ENCODE assay signal across 33 cellular contexts in genomic region chr14:67482765-67483164, GRCh38. TPM values are rescaled to one million over a fixed set of nuclear protein-coding genes. Genes with fewer than 3 reads are reported as not detected.
"Had no signal": no experiment of that assay in that cellular context is flagged by ENCODE, and none has a peak within 500 bp of the region (broad histone marks: within the 10 kb centered on the region; RNA-seq: fewer than 3 reads in every experiment).

No MANE protein-coding gene starts in this region.

- H3K27ac ChIP-seq: adrenal gland, body of pancreas, epithelial cell of prostate, esophagus squamous epithelium, gastroesophageal sphincter had no signal

- H3K4me3 Mint-ChIP-seq: activated CD4-positive, alpha-beta memory T cell treated with anti-CD3 and anti-CD28 coated beads for 36 hours; activated CD4-positive, alpha-beta T cell treated with anti-CD3 and anti-CD28 coated beads for 36 hours; activated CD4-positive, alpha-beta T cell treated with anti-CD3 and anti-CD28 coated beads, Interleukin-2, amount 10 ng/mL, durations not matched to agents 24 days and 14 days; activated CD8-positive, alpha-beta memory T cell treated with anti-CD3 and anti-CD28 coated beads, Interleukin-2, amount 10 ng/mL, durations not matched to agents 7 days and 5 days; activated CD8-positive, alpha-beta T cell treated with anti-CD3 and anti-CD28 coated beads, Interleukin-2, amount 10 ng/mL, durations not matched to agents 7 days and 5 days; activated naive CD4-positive, alpha-beta T cell treated with anti-CD3 and anti-CD28 coated beads for 36 hours; activated naive CD4-positive, alpha-beta T cell treated with anti-CD3 and anti-CD28 coated beads, Interleukin-2, amount 50 U/mL, for 24 hours; activated naive CD8-positive, alpha-beta T cell treated with anti-CD3 and anti-CD28 coated beads for 36 hours; activated naive CD8-positive, alpha-beta T cell treated with anti-CD3 and anti-CD28 coated beads, Interleukin-2, amount 50 U/mL, for 24 hours; activated T-helper 1 cell treated with anti-CD3 and anti-CD28 coated beads, Interleukin-12 subunit alpha, Interleukin-12 subunit beta, Interleukin-2, Interleukin-4 antibody, amounts not matched to agents 30 ng/mL and 10 ng/mL and 1 ng/mL, durations not matched to agents 14 hours and 24 hours and 36 hours had no signal

- H3K27me3 Mint-ChIP-seq: activated CD4-positive, alpha-beta memory T cell treated with anti-CD3 and anti-CD28 coated beads for 36 hours; activated CD4-positive, alpha-beta T cell treated with anti-CD3 and anti-CD28 coated beads for 36 hours; activated CD4-positive, alpha-beta T cell treated with anti-CD3 and anti-CD28 coated beads, Interleukin-2, amount 10 ng/mL, durations not matched to agents 24 days and 14 days; activated CD8-positive, alpha-beta memory T cell treated with anti-CD3 and anti-CD28 coated beads, Interleukin-2, amount 10 ng/mL, durations not matched to agents 7 days and 5 days; activated naive CD4-positive, alpha-beta T cell treated with anti-CD3 and anti-CD28 coated beads, Interleukin-2, amount 50 U/mL, for 24 hours; activated naive CD8-positive, alpha-beta T cell treated with anti-CD3 and anti-CD28 coated beads for 36 hours; activated naive CD8-positive, alpha-beta T cell treated with anti-CD3 and anti-CD28 coated beads, Interleukin-2, amount 50 U/mL, for 24 hours had no signal

- H3K36me3 Mint-ChIP-seq: activated CD4-positive, alpha-beta memory T cell treated with anti-CD3 and anti-CD28 coated beads for 36 hours had no signal

- H3K36me3 ChIP-seq: esophagus squamous epithelium, gastroesophageal sphincter had no signal

- H3K27ac Mint-ChIP-seq: activated CD4-positive, alpha-beta memory T cell treated with anti-CD3 and anti-CD28 coated beads for 36 hours; activated CD4-positive, alpha-beta T cell treated with anti-CD3 and anti-CD28 coated beads, Interleukin-2, amount 10 ng/mL, durations not matched to agents 24 days and 14 days; activated CD8-positive, alpha-beta memory T cell treated with anti-CD3 and anti-CD28 coated beads, Interleukin-2, amount 10 ng/mL, durations not matched to agents 7 days and 5 days; activated CD8-positive, alpha-beta T cell treated with anti-CD3 and anti-CD28 coated beads, Interleukin-2, amount 10 ng/mL, durations not matched to agents 7 days and 5 days; activated naive CD4-positive, alpha-beta T cell treated with anti-CD3 and anti-CD28 coated beads for 36 hours; activated naive CD4-positive, alpha-beta T cell treated with anti-CD3 and anti-CD28 coated beads, Interleukin-2, amount 50 U/mL, for 24 hours; activated naive CD8-positive, alpha-beta T cell treated with anti-CD3 and anti-CD28 coated beads for 36 hours; activated naive CD8-positive, alpha-beta T cell treated with anti-CD3 and anti-CD28 coated beads, Interleukin-2, amount 50 U/mL, for 24 hours; activated T-helper 1 cell treated with anti-CD3 and anti-CD28 coated beads, Interleukin-12 subunit alpha, Interleukin-12 subunit beta, Interleukin-2, Interleukin-4 antibody, amounts not matched to agents 30 ng/mL and 10 ng/mL and 1 ng/mL, durations not matched to agents 14 hours and 24 hours and 36 hours; activated T-helper 2 cell treated with anti-CD3 and anti-CD28 coated beads, Interferon-gamma antibody, Interleukin-2, Interleukin-4, amounts not matched to agents 10 μg/mL and 5 μg/mL and 100 μg/mL, durations not matched to agents 14 hours and 24 hours and 36 hours had no signal

- H3K4me1 ChIP-seq: body of pancreas, gastroesophageal sphincter had no signal

- FAIRE-seq: colon, endometrium, endothelial cell of umbilical vein had no signal

- H3K4me3 ChIP-seq: adrenal gland, body of pancreas, esophagus squamous epithelium, gastroesophageal sphincter had no signal

- ATAC-seq: activated CD4-positive, alpha-beta T cell treated with anti-CD3 and anti-CD28 coated beads for 36 hours; activated CD8-positive, alpha-beta memory T cell treated with anti-CD3 and anti-CD28 coated beads, Interleukin-2, amount 10 ng/mL, durations not matched to agents 7 days and 5 days; activated CD8-positive, alpha-beta T cell treated with anti-CD3 and anti-CD28 coated beads, Interleukin-2, amount 10 ng/mL, durations not matched to agents 7 days and 5 days; activated naive CD8-positive, alpha-beta T cell treated with anti-CD3 and anti-CD28 coated beads, Interleukin-2, amount 50 U/mL, for 24 hours; body of pancreas; gastroesophageal sphincter had no signal

- H3K27me3 ChIP-seq: adrenal gland, body of pancreas, esophagus squamous epithelium, gastroesophageal sphincter had no signal

- H3K9me3 ChIP-seq: adrenal gland, body of pancreas, esophagus squamous epithelium, gastroesophageal sphincter had no signal

- DNase-seq: activated CD4-positive, alpha-beta memory T cell treated with anti-CD3 and anti-CD28 coated beads for 36 hours; activated CD4-positive, alpha-beta T cell treated with anti-CD3 and anti-CD28 coated beads for 36 hours; activated CD4-positive, alpha-beta T cell treated with anti-CD3 and anti-CD28 coated beads, Interleukin-2, amount 10 ng/mL, durations not matched to agents 24 days and 14 days; activated CD4-positive, CD25-positive, alpha-beta regulatory T cell; activated CD4-positive, CD25-positive, alpha-beta regulatory T cell treated with anti-CD3 and anti-CD28 coated beads, Interleukin-2, amount 50 U/mL, for 72 hours; activated CD8-positive, alpha-beta memory T cell treated with anti-CD3 and anti-CD28 coated beads, Interleukin-2, amount 10 ng/mL, durations not matched to agents 7 days and 5 days; activated CD8-positive, alpha-beta memory T cell treated with anti-CD3 and anti-CD28 coated beads, Interleukin-2, amount 50 U/mL, for 4 hours; activated CD8-positive, alpha-beta T cell treated with anti-CD3 and anti-CD28 coated beads, Interleukin-2, amount 10 ng/mL, durations not matched to agents 7 days and 5 days; activated effector memory CD4-positive, alpha-beta T cell treated with anti-CD3 and anti-CD28 coated beads, Interleukin-2, amount 50 U/mL, for 16 hours; activated naive CD4-positive, alpha-beta T cell treated with anti-CD3 and anti-CD28 coated beads for 36 hours; activated naive CD8-positive, alpha-beta T cell treated with anti-CD3 and anti-CD28 coated beads for 36 hours; activated naive CD8-positive, alpha-beta T cell treated with anti-CD3 and anti-CD28 coated beads, Interleukin-2, amount 50 U/mL, for 24 hours; activated T-cell treated with anti-CD3 and anti-CD28 coated beads, Interleukin-2, amount 50 U/mL, for 1 hour; activated T-cell treated with anti-CD3 and anti-CD28 coated beads, Interleukin-2, amount 50 U/mL, for 48 hours; adrenal gland; aorta; body of pancreas; caudate nucleus; cortex of kidney; dermis blood vessel endothelial cell; effector CD4-positive, alpha-beta T cell; esophagus squamous epithelium; foreskin melanocyte; T-helper 1 cell; T-helper 2 cell had no signal

- H3K9me3 Mint-ChIP-seq: activated CD4-positive, alpha-beta memory T cell treated with anti-CD3 and anti-CD28 coated beads for 36 hours; activated CD4-positive, alpha-beta T cell treated with anti-CD3 and anti-CD28 coated beads, Interleukin-2, amount 10 ng/mL, durations not matched to agents 24 days and 14 days; activated naive CD4-positive, alpha-beta T cell treated with anti-CD3 and anti-CD28 coated beads for 36 hours; activated naive CD4-positive, alpha-beta T cell treated with anti-CD3 and anti-CD28 coated beads, Interleukin-2, amount 50 U/mL, for 24 hours; activated naive CD8-positive, alpha-beta T cell treated with anti-CD3 and anti-CD28 coated beads, Interleukin-2, amount 50 U/mL, for 24 hours; activated T-helper 1 cell treated with anti-CD3 and anti-CD28 coated beads, Interleukin-12 subunit alpha, Interleukin-12 subunit beta, Interleukin-2, Interleukin-4 antibody, amounts not matched to agents 30 ng/mL and 10 ng/mL and 1 ng/mL, durations not matched to agents 14 hours and 24 hours and 36 hours; activated T-helper 2 cell treated with anti-CD3 and anti-CD28 coated beads, Interferon-gamma antibody, Interleukin-2, Interleukin-4, amounts not matched to agents 10 μg/mL and 5 μg/mL and 100 μg/mL, durations not matched to agents 14 hours and 24 hours and 36 hours had no signal

RNA-seq across cellular contexts. Expression of gene TMEM229B, which starts 5.8 kb away (rescaled TPM):
- total RNA-seq: endothelial cell of umbilical vein had no signal
